In genomic region chr19:18939922-18940775, GRCh38 we compare ENCODE assay signal across 8 cellular contexts. TPM values are rescaled to one million over a fixed set of nuclear protein-coding genes. Genes with fewer than 3 reads are reported as not detected.
DNase-seq lines count a peak whose midpoint lies in the region; ATAC-seq and TF ChIP-seq lines count a peak whose summit lies in the region.

No MANE protein-coding gene starts in this region.

- H3K4me2 ChIP-seq in OCI-LY3 (ENCODE audit: low read length): peak overlapping the region; percentile 79

- intact Hi-C loops in dorsolateral prefrontal cortex (cut with DNase I): loop anchor here in 1 of 2 donors (1.0 kb wide), 1 partner anchor 48 kb away; no protein-coding TSS in a partner anchor
- intact Hi-C loops in right lobe of liver (cut with DNase I): no loop called here

- H3K36me3 ChIP-seq in OCI-LY3 (replicated peaks; ENCODE audit: low read depth, low read length): no peaks in the 10 kb centered on the region
- no peaks in the 10 kb centered on the region for H3K36me3 ChIP-seq in right lobe of liver
- no peaks in the 10 kb centered on the region for H3K36me3 ChIP-seq in stomach smooth muscle (ENCODE audit: control insufficient read depth in 2 of 2, insufficient read depth in 2 of 2, low read length in 2 of 2)

- no peak for TF ChIP-seq POLR2A in right lobe of liver (IDR thresholded peaks at IDR 0.05)

- ATAC-seq in right lobe of liver (peak; percentile 17 to 50 (median 36)), HG03095 (IDR thresholded peaks at IDR 0.05; ENCODE audit: unreplicated experiment) (no peak), GM18870 (IDR thresholded peaks at IDR 0.05; ENCODE audit: unreplicated experiment) (no peak)

- H3K27me3 ChIP-seq in OCI-LY3 (ENCODE audit: low read depth, low read length) (peaks cover 7% of the 10 kb centered on the region), dorsolateral prefrontal cortex (no peaks in the 10 kb centered on the region), right lobe of liver (no peaks in the 10 kb centered on the region), stomach smooth muscle (ENCODE audit: control insufficient read depth in 1 of 2, insufficient read depth in 2 of 2, low read length in 2 of 2) (no peaks in the 10 kb centered on the region)

- no peaks in the 10 kb centered on the region for H4K20me1 ChIP-seq in OCI-LY3 (ENCODE audit: insufficient read depth, low read length)

- H2AFZ ChIP-seq in OCI-LY3 (ENCODE audit: low read depth, low read length): 0 out of 2 replicates have a peak overlapping the region, but pooled peaks have one; percentile 47

- no peaks in the 10 kb centered on the region for H3K79me2 ChIP-seq in OCI-LY3 (ENCODE audit: low read length)

- TF ChIP-seq CTCF in OCI-LY3 (IDR thresholded peaks at IDR 0.05; ENCODE audit: low read depth, low read length) (no peak), dorsolateral prefrontal cortex (IDR thresholded peaks at IDR 0.05 in 54 of 56, conservative IDR thresholded peaks at IDR 0.05 in 2 of 56; ENCODE audit: low read depth in 1 of 56, partially characterized antibody in 56 of 56) (peak in 2 of 56 donors; percentile 12 to 17), right lobe of liver (IDR thresholded peaks at IDR 0.05) (no peak)

- H3K9me3 ChIP-seq in OCI-LY3 (ENCODE audit: insufficient read depth, low read length): no peaks in the 10 kb centered on the region
- no peaks in the 10 kb centered on the region for H3K9me3 ChIP-seq in right lobe of liver
- no peaks in the 10 kb centered on the region for H3K9me3 ChIP-seq in stomach smooth muscle (ENCODE audit: control insufficient read depth in 2 of 2, low read length in 2 of 2)

- H3K27ac ChIP-seq in OCI-LY3 (ENCODE audit: low read length): no peak overlapping the region
- H3K27ac ChIP-seq in dorsolateral prefrontal cortex: peak overlapping the region in 51 of 59 donors; percentile 7 to 88 (median 72)
- H3K27ac ChIP-seq in right lobe of liver: peak overlapping the region in 2 of 3 donors; percentile 26 to 28
- H3K27ac ChIP-seq in stomach smooth muscle (ENCODE audit: low read length): no peak overlapping the region

- WGBS in right lobe of liver (ENCODE audit: insufficient coverage, low coverage, low lambda C conversion rate, missing lambda C conversion rate): 5% methylated on average over 14 of the region's 47 CpGs

- H3K9ac ChIP-seq in OCI-LY3 (ENCODE audit: low read length): peak overlapping the region; percentile 63
- H3K9ac ChIP-seq in stomach smooth muscle (ENCODE audit: low read length in 2 of 2): peak overlapping the region; percentile 55 to 66

- H3K4me1 ChIP-seq in OCI-LY3 (ENCODE audit: low read length) (peaks cover 12% of the 10 kb centered on the region; the same call in 1 of the 2 replicates), right lobe of liver (no peaks in the 10 kb centered on the region), stomach smooth muscle (ENCODE audit: control insufficient read depth, insufficient read depth, low read length) (peaks cover 18% of the 10 kb centered on the region)

- DNase-seq in EL (peak; percentile 73), dorsolateral prefrontal cortex (peak in 7 of 10 donors; percentile 8 to 60 (median 42)), right lobe of liver (peak in 1 of 3 donors; percentile 50), NOMO-1 (lab: John Stamatoyannopoulos, UW; ENCODE audit: unreplicated experiment in 2 of 2) (no peak)

- H3K4me3 ChIP-seq in OCI-LY3 (ENCODE audit: low read length) (peak overlapping the region; percentile 78), dorsolateral prefrontal cortex (peak overlapping the region; percentile 40 to 82 (median 70)), right lobe of liver (peak overlapping the region; percentile 44 to 48 (median 47)), stomach smooth muscle (ENCODE audit: low read length in 2 of 2) (peak overlapping the region; percentile 66 to 77)

RNA-seq across cellular contexts. Expression of gene HOMER3, which starts 0.9 kb away (rescaled TPM):
- 10 to 100 TPM; 11.7 to 52.8 (median 22.9) TPM for total RNA-seq in dorsolateral prefrontal cortex
- 1 to 10 TPM; 2.3 to 4.7 (median 3.2) TPM for total RNA-seq in right lobe of liver

RNA-seq across cellular contexts. Expression of gene DDX49, which starts 20.6 kb away (rescaled TPM):
- total RNA-seq in dorsolateral prefrontal cortex (10 to 100 TPM; 28.5 to 56.4 (median 38.5) TPM), right lobe of liver (10 to 100 TPM; 15.8 to 37.9 (median 18.5) TPM)

RNA-seq across cellular contexts. Expression of gene COPE, which starts 21.0 kb away (rescaled TPM):
- total RNA-seq in dorsolateral prefrontal cortex: 100 to 1,000 TPM; 108 to 189 (median 147) TPM
- total RNA-seq in right lobe of liver: 100 to 1,000 TPM in 3 of 6 experiments, 10 to 100 TPM in 3; 67.4 to 240 (median 97.1) TPM

RNA-seq across cellular contexts. Expression of gene CERS1, which starts 44.2 kb away (rescaled TPM):
- total RNA-seq in dorsolateral prefrontal cortex (100 to 1,000 TPM in 106 of 120 experiments, 10 to 100 TPM in 14; 81.6 to 211 (median 120) TPM), right lobe of liver (not detected)

Comparison
In these comparisons a context has a peak if more than half of its experiments do, and no peak if none do; other contexts are left out.
1. DNase-seq: peak in EL (single experiment) and dorsolateral prefrontal cortex (7 of 10); none in NOMO-1 (0 of 2).
2. H3K27ac ChIP-seq: peak in dorsolateral prefrontal cortex (51 of 59) and right lobe of liver (2 of 3); none in OCI-LY3 (single experiment) and stomach smooth muscle (single experiment).
3. ATAC-seq: peak in right lobe of liver (4 of 4); none in HG03095 (single experiment) and GM18870 (single experiment).
4. Peak in every context shown above with its lines, with median percentiles within 50 percentile points of each other: H3K4me3 ChIP-seq.